ENCODE assay signal across 11 cellular contexts in genomic region chr9:136023401-136024225, GRCh38.
DNase-seq lines count a peak whose midpoint lies in the region; ATAC-seq and TF ChIP-seq lines count a peak whose summit lies in the region.
"Had no signal": no experiment of that assay in that cellular context is flagged by ENCODE, and none has a peak within 500 bp of the region (broad histone marks: within the 10 kb centered on the region; RNA-seq: fewer than 3 reads in every experiment).

No MANE protein-coding gene starts in this region.

- H3K4me3 Mint-ChIP-seq in HFFc6 (peak overlapping the region; percentile 12; the same call in 1 of the 2 replicates), nephron progenitor cell (no peak overlapping the region), glutamatergic neuron (ENCODE audit: unreplicated experiment) (no peak overlapping the region)
- H3K4me3 Mint-ChIP-seq: CD8-positive, alpha-beta memory T cell had no signal

- no peak for TF ChIP-seq CTCF in HFFc6 (IDR thresholded peaks at IDR 0.05)
- TF ChIP-seq CTCF in esophagus muscularis mucosa (IDR thresholded peaks at IDR 0.05), result no peak
- TF ChIP-seq CTCF in nephron progenitor cell (IDR thresholded peaks at IDR 0.05), result no peak
- TF ChIP-seq CTCF in colonic mucosa (IDR thresholded peaks at IDR 0.05), result no peak
- TF ChIP-seq CTCF in glutamatergic neuron (IDR thresholded peaks at IDR 0.05; ENCODE audit: partially characterized antibody, unreplicated experiment), result no peak

- H3K9me3 ChIP-seq in esophagus muscularis mucosa (no peaks in the 10 kb centered on the region), colonic mucosa (no peaks in the 10 kb centered on the region)

- no peak for TF ChIP-seq EP300 in esophagus muscularis mucosa (IDR thresholded peaks at IDR 0.05)

- no peaks in the 10 kb centered on the region; the same call in 1 of the 2 replicates for H3K27me3 Mint-ChIP-seq in HFFc6 (ENCODE audit: insufficient read depth)
- H3K27me3 Mint-ChIP-seq in nephron progenitor cell (ENCODE audit: low read depth, poor library complexity), result peaks cover 24% of the 10 kb centered on the region
- H3K27me3 Mint-ChIP-seq in glutamatergic neuron (ENCODE audit: unreplicated experiment), result peaks cover 12% of the 10 kb centered on the region

- ATAC-seq in HG03280 (IDR thresholded peaks at IDR 0.05; ENCODE audit: unreplicated experiment), result no peak

- H3K9me3 Mint-ChIP-seq in HFFc6 (no peaks in the 10 kb centered on the region), nephron progenitor cell (peaks cover 25% of the 10 kb centered on the region), glutamatergic neuron (ENCODE audit: unreplicated experiment) (peaks cover 5% of the 10 kb centered on the region)

- H3K4me3 ChIP-seq in esophagus muscularis mucosa (no peak overlapping the region), colonic mucosa (no peak overlapping the region)

- no peak for TF ChIP-seq POLR2A in esophagus muscularis mucosa (IDR thresholded peaks at IDR 0.05; ENCODE audit: low read depth)

- peak; percentile 1 for DNase-seq in 8988T
- peak; percentile 63 for DNase-seq in HFFc6
- no peak for DNase-seq in esophagus muscularis mucosa (ENCODE audit: extremely low spot score)
- DNase-seq in nephron progenitor cell, result peak; percentile 3
- DNase-seq in HK-2 (ENCODE audit: unreplicated experiment), result no peak
- no peak for DNase-seq in colonic mucosa
- no peak for DNase-seq in glutamatergic neuron
- DNase-seq: CD8-positive, alpha-beta memory T cell; central memory CD4-positive, alpha-beta T cell; NCI-H1694 treated with DMSO at 0.1 percent for 48 hours had no signal

- H3K27ac Mint-ChIP-seq in HFFc6 (peak overlapping the region; percentile 73), nephron progenitor cell (no peak overlapping the region), glutamatergic neuron (ENCODE audit: unreplicated experiment) (no peak overlapping the region)

- H3K4me1 Mint-ChIP-seq in HFFc6 (ENCODE audit: low read depth), result peaks cover 20% of the 10 kb centered on the region
- H3K4me1 Mint-ChIP-seq in nephron progenitor cell, result no peaks in the 10 kb centered on the region
- H3K4me1 Mint-ChIP-seq in glutamatergic neuron (ENCODE audit: low read depth, unreplicated experiment), result peaks cover 2% of the 10 kb centered on the region

- H3K4me1 ChIP-seq in esophagus muscularis mucosa (peaks cover 26 to 83% (median 68%) of the 10 kb centered on the region in 4 donors), colonic mucosa (no peaks in the 10 kb centered on the region)

- H3K27ac ChIP-seq in esophagus muscularis mucosa (replicated peaks in 1 of 4) (peak overlapping the region; percentile 9 to 65 (median 40)), colonic mucosa (no peak overlapping the region)

- H3K36me3 Mint-ChIP-seq in HFFc6 (ENCODE audit: low read depth) (peaks cover 21% of the 10 kb centered on the region), nephron progenitor cell (ENCODE audit: low read depth) (peaks cover 9% of the 10 kb centered on the region), glutamatergic neuron (ENCODE audit: unreplicated experiment) (peaks cover 5% of the 10 kb centered on the region)

- WGBS in esophagus muscularis mucosa, result 45% methylated on average over 16 of the region's 17 CpGs

- intact Hi-C loops in esophagus muscularis mucosa (cut with DNase I), result no loop called here
- intact Hi-C loops in colonic mucosa (cut with DNase I), result no loop called here

- H3K27me3 ChIP-seq in esophagus muscularis mucosa (no peaks in the 10 kb centered on the region), colonic mucosa (no peaks in the 10 kb centered on the region)

- peaks cover 0 to 18% (median 6%) of the 10 kb centered on the region in 4 donors for H3K36me3 ChIP-seq in esophagus muscularis mucosa
- no peaks in the 10 kb centered on the region for H3K36me3 ChIP-seq in colonic mucosa

- H3K9ac ChIP-seq in colonic mucosa (ENCODE audit: low read depth in 2 of 2, low read length in 2 of 2), result peak overlapping the region in 1 of 2 donors; percentile 30

Comparison
In these comparisons a context has a peak if more than half of its experiments do, and no peak if none do; other contexts are left out.
1. DNase-seq: peak in 8988T (single experiment), HFFc6 (single experiment) and nephron progenitor cell (single experiment); none in esophagus muscularis mucosa (single experiment), HK-2 (single experiment), colonic mucosa (single experiment) and glutamatergic neuron (single experiment).